ENCODE assay signal across 8 cellular contexts in the genomic region with DNA sequence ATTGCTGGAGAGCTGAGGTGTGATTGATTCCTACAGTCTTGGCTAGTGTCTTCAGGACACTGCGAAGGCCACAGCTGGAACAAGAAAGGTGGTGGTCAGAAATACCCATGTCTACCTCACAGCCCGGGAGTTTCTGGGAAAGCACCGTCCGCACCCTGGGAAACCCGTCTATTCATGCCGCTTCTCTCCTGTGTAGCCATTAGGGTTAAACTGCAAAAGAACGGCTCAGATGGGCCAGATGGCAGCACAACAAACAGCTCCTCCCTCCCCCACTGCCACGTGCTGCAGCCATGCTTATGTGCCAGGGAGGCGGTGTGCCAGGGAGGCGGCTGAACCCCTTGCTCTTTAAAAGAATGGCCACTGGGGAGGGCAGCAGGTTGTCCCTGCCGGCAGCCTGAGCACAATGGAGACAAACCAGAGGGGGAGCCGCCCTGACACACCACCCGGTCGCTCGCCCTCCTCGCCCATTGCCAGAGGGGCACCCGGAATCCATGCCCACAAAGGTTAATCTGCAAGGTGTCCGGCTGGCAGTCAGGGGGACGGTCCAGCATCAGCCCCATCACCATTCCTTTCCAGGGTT.
DNase-seq lines count a peak whose midpoint lies in the region; ATAC-seq and TF ChIP-seq lines count a peak whose summit lies in the region.

No MANE protein-coding gene starts in this region.

- H3K27ac Mint-ChIP-seq in stimulated activated memory B cell treated with anti-CD40 and anti-IgM and Interleukin-4, amounts not matched to agents 10 μg/mL and 1 μg/mL and 100 μg/mL, for 72 hours: peak overlapping the region; percentile 87

- H3K79me2 ChIP-seq in HCT116 (ENCODE audit: insufficient read depth, low read length): peaks cover 34% of the 10 kb centered on the region

- DNase-seq in BE2C: peak; percentile 72
- no peak for DNase-seq in HCT116 (ENCODE audit: low read depth, low spot score)
- no peak for DNase-seq in Panc1 (ENCODE audit: low read depth, low spot score)
- DNase-seq in cerebellar nuclear complex (lab: John Stamatoyannopoulos, UW): peak; percentile 83 to 86

- no peaks in the 10 kb centered on the region for H3K9me3 Mint-ChIP-seq in stimulated activated memory B cell treated with anti-CD40 and anti-IgM and Interleukin-4, amounts not matched to agents 10 μg/mL and 1 μg/mL and 100 μg/mL, for 72 hours

- WGBS in liver: 11% methylated on average over 19 of the region's 19 CpGs

- H4K20me1 ChIP-seq in HCT116 (ENCODE audit: insufficient read depth): no peaks in the 10 kb centered on the region

- CTCF ChIA-PET in HCT116 (lab: Charles Lee) (interaction anchor here (1.6 kb wide), 1 partner anchor 8 kb away, joined by 6 read pairs; no protein-coding TSS in a partner anchor), Panc1 (lab: Charles Lee) (interaction anchor here (1.0 to 1.2 kb wide), 2 partner anchors 9 to 295 kb away, joined by 3 to 6 read pairs; no protein-coding TSS in a partner anchor)

- H3K9me3 ChIP-seq in BE2C (no peaks in the 10 kb centered on the region), HCT116 (ENCODE audit: control insufficient read depth in 1 of 2, insufficient read depth in 1 of 2, low read depth in 1 of 2, low read length in 2 of 2) (no peaks in the 10 kb centered on the region), Panc1 (ENCODE audit: control insufficient read depth, insufficient read depth, low read depth, low read length) (no peaks in the 10 kb centered on the region), liver (ENCODE audit: control insufficient read depth in 4 of 4, low read length in 3 of 4) (no peaks in the 10 kb centered on the region)

- H3K27ac ChIP-seq in HCT116 (ENCODE audit: low read depth, low read length): no peak overlapping the region
- H3K27ac ChIP-seq in Panc1 (ENCODE audit: low read length): peak overlapping the region; percentile 72
- peak overlapping the region; percentile 75 to 76 for H3K27ac ChIP-seq in liver (ENCODE audit: low read depth in 1 of 2, low read length in 2 of 2)

- no peaks in the 10 kb centered on the region for H3K36me3 ChIP-seq in BE2C
- H3K36me3 ChIP-seq in HCT116 (ENCODE audit: control insufficient read depth in 1 of 2, insufficient read depth in 2 of 2, low read length in 2 of 2): no peaks in the 10 kb centered on the region
- H3K36me3 ChIP-seq in Panc1 (ENCODE audit: control insufficient read depth, insufficient read depth, low read length): no peaks in the 10 kb centered on the region
- H3K36me3 ChIP-seq in liver (ENCODE audit: control insufficient read depth in 4 of 4, insufficient read depth in 3 of 4, low read depth in 1 of 4, low read length in 3 of 4): no peaks in the 10 kb centered on the region

- no peak overlapping the region for H3K9ac ChIP-seq in HCT116 (ENCODE audit: low read length)
- H3K9ac ChIP-seq in liver (ENCODE audit: low read depth in 1 of 2, low read length in 2 of 2): peak overlapping the region in 1 of 2 donors; percentile 29

- H3K9me2 ChIP-seq in HCT116 (ENCODE audit: insufficient read depth): no peaks in the 10 kb centered on the region

- H3K4me1 ChIP-seq in BE2C: peaks cover 24% of the 10 kb centered on the region
- peaks cover 9 to 16% of the 10 kb centered on the region in 2 experiments; a peak in 3 of 4 replicates for H3K4me1 ChIP-seq in HCT116 (ENCODE audit: control insufficient read depth in 1 of 2, insufficient read depth in 2 of 2, low read length in 2 of 2)
- peaks cover 51% of the 10 kb centered on the region for H3K4me1 ChIP-seq in Panc1 (ENCODE audit: control insufficient read depth, insufficient read depth, low read length)
- peaks cover 13 to 47% (median 39%) of the 10 kb centered on the region in 4 donors for H3K4me1 ChIP-seq in liver (ENCODE audit: control insufficient read depth in 4 of 4, insufficient read depth in 4 of 4, low read length in 3 of 4)

- H3K4me3 Mint-ChIP-seq in stimulated activated memory B cell treated with anti-CD40 and anti-IgM and Interleukin-4, amounts not matched to agents 10 μg/mL and 1 μg/mL and 100 μg/mL, for 72 hours: peak overlapping the region; percentile 75

- peak overlapping the region; percentile 66 for H3K4me3 ChIP-seq in BE2C (ENCODE audit: low read depth, low read length)
- no peak overlapping the region for H3K4me3 ChIP-seq in HCT116 (replicated peaks in 1 of 2; ENCODE audit: low read depth in 1 of 2, low read length in 2 of 2)
- peak overlapping the region; percentile 37 to 61 for H3K4me3 ChIP-seq in Panc1 (ENCODE audit: low read depth in 2 of 2, low read length in 2 of 2)
- peak overlapping the region; percentile 41 to 64 (median 61) for H3K4me3 ChIP-seq in liver (ENCODE audit: low read depth in 1 of 3, low read length in 3 of 3)

- no peaks in the 10 kb centered on the region for H3K27me3 ChIP-seq in BE2C
- no peaks in the 10 kb centered on the region for H3K27me3 ChIP-seq in HCT116 (ENCODE audit: insufficient read depth, low read length)
- H3K27me3 ChIP-seq in Panc1 (ENCODE audit: control insufficient read depth, insufficient read depth, low read length): no peaks in the 10 kb centered on the region
- H3K27me3 ChIP-seq in liver (ENCODE audit: control insufficient read depth in 4 of 4, insufficient read depth in 4 of 4, low read length in 3 of 4): no peaks in the 10 kb centered on the region

- POLR2A ChIA-PET in HCT116 (lab: Charles Lee): no interaction called here
- POLR2A ChIA-PET in Panc1 (lab: Charles Lee): interaction anchor here (0.7 kb wide), 1 partner anchor 9 kb away, joined by 6 read pairs; no protein-coding TSS in a partner anchor

- TF ChIP-seq POLR2A in HCT116 (IDR thresholded peaks at IDR 0.05; ENCODE audit: borderline replicate concordance, extremely low read depth, insufficient read depth, insufficient read length): no peak

- ATAC-seq in HCT116 (peak; percentile 46), Panc1 (peak; percentile 75), GM21529 (IDR thresholded peaks at IDR 0.05; ENCODE audit: unreplicated experiment) (no peak), HG03354 (IDR thresholded peaks at IDR 0.05; ENCODE audit: poor library complexity, severe bottlenecking, unreplicated experiment) (no peak)
- ATAC-seq in stimulated activated memory B cell treated with anti-CD40 and anti-IgM and Interleukin-4, amounts not matched to agents 10 μg/mL and 1 μg/mL and 100 μg/mL, for 72 hours: peak; percentile 63

- RAD21 ChIA-PET in HCT116 (lab: Charles Lee; ENCODE audit: low non-redundant PET in 1 of 2, low total read pairs in 2 of 2, uncharacterized antibody in 2 of 2, unreplicated experiment in 2 of 2): no interaction called here

- no peaks in the 10 kb centered on the region for H3K27me3 Mint-ChIP-seq in stimulated activated memory B cell treated with anti-CD40 and anti-IgM and Interleukin-4, amounts not matched to agents 10 μg/mL and 1 μg/mL and 100 μg/mL, for 72 hours

- TF ChIP-seq CTCF in BE2C (IDR thresholded peaks at IDR 0.05; ENCODE audit: low read depth, low read length) (no peak), HCT116 (IDR thresholded peaks at IDR 0.05 in 2 of 3, conservative IDR thresholded peaks at IDR 0.05 in 1 of 3; ENCODE audit: borderline replicate concordance in 1 of 3, insufficient read depth in 1 of 3, low read depth in 2 of 3, low read length in 2 of 3) (no peak), Panc1 (IDR thresholded peaks at IDR 0.05) (no peak), liver (IDR thresholded peaks at IDR 0.05; ENCODE audit: low read depth, low read length, missing input control) (no peak)

- no peak overlapping the region for H2AFZ ChIP-seq in HCT116 (ENCODE audit: low read depth, low read length, poor library complexity, severe bottlenecking)

- H3K4me2 ChIP-seq in HCT116 (ENCODE audit: low read length): no peak overlapping the region

- intact Hi-C loops in HCT116 (cut with micrococcal nuclease): no loop called here
- intact Hi-C loops in Panc1 (cut with micrococcal nuclease; ENCODE audit: unreplicated experiment): no loop called here

- H3K4me1 Mint-ChIP-seq in stimulated activated memory B cell treated with anti-CD40 and anti-IgM and Interleukin-4, amounts not matched to agents 10 μg/mL and 1 μg/mL and 100 μg/mL, for 72 hours: peaks cover 83% of the 10 kb centered on the region

- peaks cover 37% of the 10 kb centered on the region for H3K36me3 Mint-ChIP-seq in stimulated activated memory B cell treated with anti-CD40 and anti-IgM and Interleukin-4, amounts not matched to agents 10 μg/mL and 1 μg/mL and 100 μg/mL, for 72 hours

- no TSS peak for BruUV-seq in HCT116 (replicated peaks; lab: Mats Ljungman, UMichigan)
- BruUV-seq in Panc1 (replicated peaks; lab: Mats Ljungman, UMichigan): no TSS peak

- in situ Hi-C loops in Panc1 (cut with HindIII; ENCODE audit: low pct_unique_long_range_greater_than_20kb, low sequenced_read_pairs): no loop called here

- TF ChIP-seq RAD21 in HCT116 (IDR thresholded peaks at IDR 0.05; ENCODE audit: low read depth) (no peak), liver (IDR thresholded peaks at IDR 0.05) (peak; percentile 21 to 40)

TF ChIP-seq in HCT116, 20 proteins besides CTCF, POLR2A, EP300 and RAD21 (continues in another document):
- TF ChIP-seq YY1 (IDR thresholded peaks at IDR 0.05; ENCODE audit: extremely low read depth, insufficient replicate concordance, low read depth, low read length) (no peak), ZNF274 (IDR thresholded peaks at IDR 0.05; ENCODE audit: low read depth, low read length) (no peak)

TF ChIP-seq in liver, 16 proteins besides CTCF, POLR2A, EP300 and RAD21 (continues in another document):
- TF ChIP-seq RXRA (IDR thresholded peaks at IDR 0.05): peak; percentile 70 to 90
- TF ChIP-seq, protein P1, sequence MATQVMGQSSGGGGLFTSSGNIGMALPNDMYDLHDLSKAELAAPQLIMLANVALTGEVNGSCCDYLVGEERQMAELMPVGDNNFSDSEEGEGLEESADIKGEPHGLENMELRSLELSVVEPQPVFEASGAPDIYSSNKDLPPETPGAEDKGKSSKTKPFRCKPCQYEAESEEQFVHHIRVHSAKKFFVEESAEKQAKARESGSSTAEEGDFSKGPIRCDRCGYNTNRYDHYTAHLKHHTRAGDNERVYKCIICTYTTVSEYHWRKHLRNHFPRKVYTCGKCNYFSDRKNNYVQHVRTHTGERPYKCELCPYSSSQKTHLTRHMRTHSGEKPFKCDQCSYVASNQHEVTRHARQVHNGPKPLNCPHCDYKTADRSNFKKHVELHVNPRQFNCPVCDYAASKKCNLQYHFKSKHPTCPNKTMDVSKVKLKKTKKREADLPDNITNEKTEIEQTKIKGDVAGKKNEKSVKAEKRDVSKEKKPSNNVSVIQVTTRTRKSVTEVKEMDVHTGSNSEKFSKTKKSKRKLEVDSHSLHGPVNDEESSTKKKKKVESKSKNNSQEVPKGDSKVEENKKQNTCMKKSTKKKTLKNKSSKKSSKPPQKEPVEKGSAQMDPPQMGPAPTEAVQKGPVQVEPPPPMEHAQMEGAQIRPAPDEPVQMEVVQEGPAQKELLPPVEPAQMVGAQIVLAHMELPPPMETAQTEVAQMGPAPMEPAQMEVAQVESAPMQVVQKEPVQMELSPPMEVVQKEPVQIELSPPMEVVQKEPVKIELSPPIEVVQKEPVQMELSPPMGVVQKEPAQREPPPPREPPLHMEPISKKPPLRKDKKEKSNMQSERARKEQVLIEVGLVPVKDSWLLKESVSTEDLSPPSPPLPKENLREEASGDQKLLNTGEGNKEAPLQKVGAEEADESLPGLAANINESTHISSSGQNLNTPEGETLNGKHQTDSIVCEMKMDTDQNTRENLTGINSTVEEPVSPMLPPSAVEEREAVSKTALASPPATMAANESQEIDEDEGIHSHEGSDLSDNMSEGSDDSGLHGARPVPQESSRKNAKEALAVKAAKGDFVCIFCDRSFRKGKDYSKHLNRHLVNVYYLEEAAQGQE (IDR thresholded peaks at IDR 0.05): peak; percentile 12

Comparison
In these comparisons a context has a peak if more than half of its experiments do, and no peak if none do; other contexts are left out.
1. DNase-seq: peak in BE2C (single experiment) and cerebellar nuclear complex (2 of 2); none in HCT116 (single experiment) and Panc1 (single experiment).
2. H3K4me3 ChIP-seq: peak in BE2C (single experiment), Panc1 (2 of 2) and liver (3 of 3); none in HCT116 (0 of 2).
3. ATAC-seq: peak in HCT116 (single experiment), Panc1 (single experiment) and stimulated activated memory B cell treated with anti-CD40 and anti-IgM and Interleukin-4, amounts not matched to agents 10 μg/mL and 1 μg/mL and 100 μg/mL, for 72 hours (single experiment); none in GM21529 (single experiment) and HG03354 (single experiment).